In genomic region chr11:65492387-65492636, GRCh38 we compare ENCODE assay signal across 8 cellular contexts. TPM values are rescaled to one million over a fixed set of nuclear protein-coding genes. Genes with fewer than 3 reads are reported as not detected.
DNase-seq lines count a peak whose midpoint lies in the region; TF ChIP-seq lines count a peak whose summit lies in the region.

No MANE protein-coding gene starts in this region.

- H3K36me3 ChIP-seq in DOHH2 (ENCODE audit: control insufficient read depth, low read length) (no peaks in the 10 kb centered on the region), SJCRH30 (no peaks in the 10 kb centered on the region), fibroblast of lung (ENCODE audit: control insufficient read depth, insufficient read depth, low read length) (no peaks in the 10 kb centered on the region), skeletal muscle satellite cell (ENCODE audit: insufficient read depth, low read length) (no peaks in the 10 kb centered on the region)

- H4K20me1 ChIP-seq in DOHH2 (ENCODE audit: control insufficient read depth, insufficient read depth, low read depth, low read length), result no peaks in the 10 kb centered on the region
- H4K20me1 ChIP-seq in fibroblast of lung (ENCODE audit: control insufficient read depth, extremely low read depth, insufficient read depth, low read length), result no peaks in the 10 kb centered on the region

- peak overlapping the region; percentile 79 for H3K27ac ChIP-seq in DOHH2 (ENCODE audit: low read depth, low read length)
- peak overlapping the region; percentile 90 for H3K27ac ChIP-seq in SJCRH30
- H3K27ac ChIP-seq in fibroblast of lung (ENCODE audit: insufficient read depth, low read length), result peak overlapping the region; percentile 100

- intact Hi-C loops in posterior vena cava (cut with DNase I), result loop anchor here in 1 of 2 donors (2.0 kb wide), 1 partner anchor 14 kb away; no protein-coding TSS in a partner anchor

- H3K79me2 ChIP-seq in DOHH2 (ENCODE audit: control insufficient read depth, low read length) (peaks cover 19% of the 10 kb centered on the region), fibroblast of lung (ENCODE audit: control insufficient read depth, insufficient read depth, low read length) (peaks cover 58% of the 10 kb centered on the region)

- peak overlapping the region; percentile 72 for H3K4me2 ChIP-seq in DOHH2 (ENCODE audit: low read length)
- peak overlapping the region; percentile 79 for H3K4me2 ChIP-seq in fibroblast of lung (ENCODE audit: extremely low read depth, insufficient read depth, low read length)
- peak overlapping the region; percentile 73 for H3K4me2 ChIP-seq in skeletal muscle satellite cell (ENCODE audit: low read length)

- peaks cover 11% of the 10 kb centered on the region for H3F3A ChIP-seq in DOHH2 (ENCODE audit: control insufficient read depth, insufficient read depth)

- H3K9ac ChIP-seq in fibroblast of lung (ENCODE audit: insufficient read depth, low read length), result peak overlapping the region; percentile 82
- H3K9ac ChIP-seq in skeletal muscle satellite cell (ENCODE audit: low read depth, low read length), result peak overlapping the region; percentile 88

- peak overlapping the region; percentile 55 for H3K4me3 ChIP-seq in DOHH2 (ENCODE audit: low read length)
- no peak overlapping the region for H3K4me3 ChIP-seq in SJCRH30
- no peak overlapping the region for H3K4me3 ChIP-seq in fibroblast of lung (replicated peaks in 1 of 4; ENCODE audit: control extremely low read depth in 1 of 4, insufficient read depth in 1 of 4, low read depth in 3 of 4, low read length in 4 of 4)
- peak overlapping the region; percentile 23 for H3K4me3 ChIP-seq in skeletal muscle satellite cell (ENCODE audit: low read length)

- in situ Hi-C loops in G401 (cut with HindIII; ENCODE audit: low sequenced_read_pairs), result no loop called here

- no peaks in the 10 kb centered on the region for H3K9me2 ChIP-seq in DOHH2 (replicated peaks; ENCODE audit: control insufficient read depth, low read length)

- no peak overlapping the region for H2AFZ ChIP-seq in fibroblast of lung (ENCODE audit: low read length)

- DNase-seq in SJCRH30 (no peak), fibroblast of lung (ENCODE audit: low read depth in 2 of 2) (no peak), posterior vena cava (ENCODE audit: low spot score) (no peak), NCI-H345 treated with DMSO at 0.1 percent for 48 hours (lab: John Stamatoyannopoulos, UW; ENCODE audit: unreplicated experiment) (no peak), G401 (ENCODE audit: low spot score) (no peak), HuH-7 (ENCODE audit: low spot score) (no peak)

- H3K4me1 ChIP-seq in DOHH2 (ENCODE audit: control insufficient read depth, low read length) (peaks cover 96% of the 10 kb centered on the region), SJCRH30 (peaks cover 61% of the 10 kb centered on the region), fibroblast of lung (ENCODE audit: control insufficient read depth, extremely low read depth, insufficient read depth, low read length) (peaks cover 72% of the 10 kb centered on the region), skeletal muscle satellite cell (ENCODE audit: control insufficient read depth, insufficient read depth, low read length) (peaks cover 90% of the 10 kb centered on the region)

- no peaks in the 10 kb centered on the region for H3K27me3 ChIP-seq in DOHH2 (ENCODE audit: control insufficient read depth, low read length)
- H3K27me3 ChIP-seq in SJCRH30, result no peaks in the 10 kb centered on the region
- H3K27me3 ChIP-seq in fibroblast of lung (ENCODE audit: control insufficient read depth, insufficient read depth, low read length), result no peaks in the 10 kb centered on the region
- no peaks in the 10 kb centered on the region for H3K27me3 ChIP-seq in skeletal muscle satellite cell (ENCODE audit: control insufficient read depth, insufficient read depth, low read length)

- H3K9me3 ChIP-seq in DOHH2 (ENCODE audit: control insufficient read depth, insufficient read depth, low read length) (no peaks in the 10 kb centered on the region), SJCRH30 (replicated peaks) (no peaks in the 10 kb centered on the region), fibroblast of lung (ENCODE audit: control insufficient read depth, insufficient read depth, low read depth, low read length) (no peaks in the 10 kb centered on the region), skeletal muscle satellite cell (replicated peaks; ENCODE audit: low read length) (no peaks in the 10 kb centered on the region)

- no peak for TF ChIP-seq CTCF in DOHH2 (IDR thresholded peaks at IDR 0.05; ENCODE audit: low read depth, low read length, poor library complexity, severe bottlenecking)
- no peak for TF ChIP-seq CTCF in fibroblast of lung (conservative IDR thresholded peaks at IDR 0.05 in 1 of 2, IDR thresholded peaks at IDR 0.05 in 1 of 2; ENCODE audit: low read depth in 1 of 2, low read length in 2 of 2)

RNA-seq across cellular contexts. Expression of gene MALAT1, which starts 6.5 kb away (rescaled TPM):
- 496 and 686 TPM in 2 replicates for total RNA-seq in SJCRH30 (2014; rRNA removed; shearing (Covaris generic))
- total RNA-seq in fibroblast of lung, result 14,068 and 21,991 TPM in 2 replicates
- polyA plus RNA-seq in fibroblast of lung, result 482 and 583 TPM in 2 replicates
- polyA plus RNA-seq in fibroblast of lung (2012), result 274 and 335 TPM in 2 replicates
- 1,820 and 2,014 TPM in 2 replicates for polyA minus RNA-seq in fibroblast of lung (ENCODE audit: low replicate concordance)
- total RNA-seq in skeletal muscle satellite cell (2012; rRNA removed), result 6,738 and 7,377 TPM in 2 replicates
- total RNA-seq in posterior vena cava, result 1,000 to 10,000 TPM; 9,235 to 9,828 TPM
- 166 and 288 TPM in 2 replicates for total RNA-seq in G401 (2014; rRNA removed; shearing (Covaris generic))

RNA-seq across cellular contexts. Expression of gene SCYL1, which starts 32.6 kb away (rescaled TPM):
- total RNA-seq in SJCRH30 (2014; rRNA removed; shearing (Covaris generic)), result 39.1 and 41.8 TPM in 2 replicates
- total RNA-seq in fibroblast of lung (73.2 and 84.6 TPM in 2 replicates), posterior vena cava (10 to 100 TPM; 66.3 to 74.3 TPM)
- 58.2 and 62.3 TPM in 2 replicates for polyA plus RNA-seq in fibroblast of lung
- polyA plus RNA-seq in fibroblast of lung (2012), result 71.8 and 83.3 TPM in 2 replicates
- polyA minus RNA-seq in fibroblast of lung (ENCODE audit: low replicate concordance), result 160 and 182 TPM in 2 replicates
- 92.8 and 102 TPM in 2 replicates for total RNA-seq in skeletal muscle satellite cell (2012; rRNA removed)
- 77.6 and 80.4 TPM in 2 replicates for total RNA-seq in G401 (2014; rRNA removed; shearing (Covaris generic))

Comparison
In these comparisons a context has a peak if more than half of its experiments do, and no peak if none do; other contexts are left out.
1. H3K4me3 ChIP-seq: peak in DOHH2 (single experiment) and skeletal muscle satellite cell (single experiment); none in SJCRH30 (single experiment) and fibroblast of lung (0 of 4).
2. RNA of gene MALAT1, which starts 6.5 kb away (total RNA-seq): 14,068 to 21,991 TPM in fibroblast of lung and 9,235 to 9,828 TPM in posterior vena cava; 496 to 686 TPM in SJCRH30 and 166 to 288 TPM in G401; every median in the first group is over 10 times any median in the second.
3. Peak in every context shown above with its lines, with median percentiles within 50 percentile points of each other: H3K27ac ChIP-seq and H3K4me2 ChIP-seq.